In the genomic region with DNA sequence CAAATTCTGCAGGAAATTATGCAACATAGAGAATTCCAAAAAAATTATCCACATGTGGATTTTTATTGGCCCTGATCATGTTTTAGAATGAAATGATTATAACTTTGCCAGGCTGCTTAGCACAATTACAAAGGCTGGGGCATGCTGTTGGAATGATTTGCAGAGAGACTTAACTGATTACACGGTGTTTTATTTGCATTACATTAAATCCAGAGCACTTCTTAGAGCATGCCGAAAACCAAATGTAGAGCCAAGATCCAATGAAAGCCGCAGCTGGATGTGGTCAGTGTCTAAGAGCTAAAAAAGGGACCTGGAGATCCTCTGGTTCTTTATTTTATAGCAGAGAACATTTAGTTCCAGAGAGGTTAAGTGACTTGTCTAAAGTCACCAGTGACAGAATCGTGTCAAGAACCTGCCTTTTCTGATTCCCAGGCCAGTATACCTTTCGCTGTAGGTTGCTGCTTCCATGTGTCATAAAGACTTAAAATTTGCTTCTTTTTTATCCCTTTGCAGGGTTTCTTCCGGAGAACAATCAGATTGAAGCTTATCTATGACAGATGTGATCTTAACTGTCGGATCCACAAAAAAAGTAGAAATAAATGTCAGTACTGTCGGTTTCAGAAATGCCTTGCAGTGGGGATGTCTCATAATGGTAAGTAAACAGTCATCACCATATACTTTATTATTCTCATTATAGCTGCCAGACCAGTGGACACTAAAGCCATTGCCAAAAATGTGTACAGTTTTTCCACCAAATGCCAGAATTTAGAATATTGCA, we compare ENCODE assay signal across 15 cellular contexts.
"Had no signal": no experiment of that assay in that cellular context is flagged by ENCODE, and none has a peak within 500 bp of the region (broad histone marks: within the 10 kb centered on the region; RNA-seq: fewer than 3 reads in every experiment).

No MANE protein-coding gene starts in this region.

- H3K4me3 Mint-ChIP-seq: central memory CD8-positive, alpha-beta T cell; stimulated activated effector memory CD8-positive, alpha-beta T cell treated with anti-CD3 and anti-CD28 coated beads, Interleukin-12 subunit alpha, Interleukin-12 subunit beta, amount 100 ng/mL, for 72 hours; T-helper 17 cell had no signal

- H3K36me3 Mint-ChIP-seq: brain; stimulated activated effector memory CD8-positive, alpha-beta T cell treated with anti-CD3 and anti-CD28 coated beads, Interleukin-12 subunit alpha, Interleukin-12 subunit beta, amount 100 ng/mL, for 72 hours had no signal

- H3K9me3 ChIP-seq: neutrophil, tibial nerve had no signal

- H3K79me2 ChIP-seq: hepatocyte had no signal

- DNase-seq: activated CD4-positive, CD25-positive, alpha-beta regulatory T cell; activated naive CD4-positive, alpha-beta T cell treated with anti-CD3 and anti-CD28 coated beads, Interleukin-2, amount 50 U/mL, for 16 hours; activated T-cell treated with anti-CD3 and anti-CD28 coated beads, Interleukin-2, amount 50 U/mL, for 1 hour; kidney; left ventricle myocardium superior; retina; small intestine; T-helper 17 cell had no signal

- ATAC-seq: left ventricle myocardium superior; stimulated activated effector memory CD8-positive, alpha-beta T cell treated with anti-CD3 and anti-CD28 coated beads, Interleukin-12 subunit alpha, Interleukin-12 subunit beta, amount 100 ng/mL, for 72 hours; T-helper 17 cell had no signal

- FAIRE-seq: small intestine, TTC549 had no signal

- H3K27ac Mint-ChIP-seq: stimulated activated effector memory CD8-positive, alpha-beta T cell treated with anti-CD3 and anti-CD28 coated beads, Interleukin-12 subunit alpha, Interleukin-12 subunit beta, amount 100 ng/mL, for 72 hours; T-helper 17 cell had no signal

- H3K27ac ChIP-seq: hepatocyte, neutrophil, tibial nerve had no signal

- H3K36me3 ChIP-seq: neutrophil, tibial nerve had no signal

- H3K27me3 Mint-ChIP-seq: T-helper 17 cell had no signal

- H3K4me2 ChIP-seq: hepatocyte had no signal

- H3K9me3 Mint-ChIP-seq: central memory CD8-positive, alpha-beta T cell; stimulated activated effector memory CD8-positive, alpha-beta T cell treated with anti-CD3 and anti-CD28 coated beads, Interleukin-12 subunit alpha, Interleukin-12 subunit beta, amount 100 ng/mL, for 72 hours had no signal

- H3K4me3 ChIP-seq: hepatocyte, tibial nerve had no signal

- H2AFZ ChIP-seq: hepatocyte had no signal

- H3K27me3 ChIP-seq: hepatocyte, tibial nerve had no signal
